In genomic region chr16:1825864-1826690, GRCh38 we compare ENCODE assay signal across 1 cellular context.
TF ChIP-seq lines count a peak whose summit lies in the region.

No MANE protein-coding gene starts in this region.

TF ChIP-seq in endothelial cell of umbilical vein, 7 proteins besides CTCF, POLR2A, EP300 and RAD21:
- TF ChIP-seq MAX (IDR thresholded peaks at IDR 0.05; ENCODE audit: insufficient read depth, insufficient read length) (no peak), GATA2 (IDR thresholded peaks at IDR 0.05; ENCODE audit: insufficient read depth, insufficient read length, low read depth, low read length) (no peak), POLR2AphosphoS5 (IDR thresholded peaks at IDR 0.05; ENCODE audit: insufficient read depth, low read depth, low read length) (no peak), MYC (IDR thresholded peaks at IDR 0.05; ENCODE audit: low read depth, low read length) (no peak), JUN (IDR thresholded peaks at IDR 0.05; ENCODE audit: borderline replicate concordance, insufficient read depth, insufficient read length, low read depth) (no peak), EZH2 (IDR thresholded peaks at IDR 0.05; ENCODE audit: borderline replicate concordance, low read depth, low read length, severe bottlenecking) (no peak)
